Comparison of ENCODE assay signal across 18 cellular contexts in the genomic region with DNA sequence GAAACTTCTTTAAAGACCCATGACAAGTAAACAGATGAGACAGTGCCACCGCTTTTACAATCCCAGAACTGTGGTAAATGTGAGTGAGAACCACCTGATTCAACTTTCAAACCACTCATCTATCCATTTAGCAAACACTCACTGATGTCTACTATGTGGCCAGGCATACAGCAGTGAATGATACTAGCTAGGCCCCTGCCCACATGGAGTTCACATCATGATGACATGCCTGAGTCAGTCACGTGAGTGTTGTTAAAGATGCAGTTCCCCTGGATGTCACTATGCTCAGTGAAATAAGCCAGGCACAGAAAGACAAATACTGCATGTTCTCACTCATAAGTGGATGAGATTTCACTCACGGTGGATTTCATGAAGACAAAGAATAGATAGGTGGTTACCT. TPM values are rescaled to one million over a fixed set of nuclear protein-coding genes. Genes with fewer than 3 reads are reported as not detected.
DNase-seq lines count a peak whose midpoint lies in the region; TF ChIP-seq lines count a peak whose summit lies in the region.
"Had no signal": no experiment of that assay in that cellular context is flagged by ENCODE, and none has a peak within 500 bp of the region (broad histone marks: within the 10 kb centered on the region; RNA-seq: fewer than 3 reads in every experiment).

No MANE protein-coding gene starts in this region.

- no peak overlapping the region for H3K4me3 Mint-ChIP-seq in endodermal cell
- H3K4me3 Mint-ChIP-seq: CD8-positive, alpha-beta memory T cell; mesothelial cell of epicardium had no signal

- no peak overlapping the region for H2BK15ac ChIP-seq in neuronal stem cell (ENCODE audit: low read length)

- no peak overlapping the region for H3K23ac ChIP-seq in neuronal stem cell (ENCODE audit: low read depth, low read length, poor library complexity)

- no peak overlapping the region for H2AFZ ChIP-seq in neuronal stem cell (ENCODE audit: low read length)

- no peak overlapping the region for H2AK5ac ChIP-seq in neuronal stem cell (ENCODE audit: low read depth, low read length)

- H3K4me1 ChIP-seq in endodermal cell (ENCODE audit: control insufficient read depth, insufficient read depth, low read length) = no peaks in the 10 kb centered on the region
- H3K4me1 ChIP-seq in neuronal stem cell (ENCODE audit: control insufficient read depth in 2 of 2, insufficient read depth in 1 of 2, low read depth in 1 of 2, low read length in 2 of 2) = no peaks in the 10 kb centered on the region
- H3K4me1 ChIP-seq: A549 had no signal

- H3K27ac ChIP-seq in endodermal cell (ENCODE audit: low read depth, low read length) (no peak overlapping the region), neuronal stem cell (replicated peaks; ENCODE audit: low read length) (no peak overlapping the region)
- H3K27ac ChIP-seq: A549 had no signal

- peaks cover 11% of the 10 kb centered on the region for H3K4me1 Mint-ChIP-seq in endodermal cell
- H3K4me1 Mint-ChIP-seq: mesothelial cell of epicardium had no signal

- no peak overlapping the region for H3K14ac ChIP-seq in neuronal stem cell (ENCODE audit: low read length)

- H3K27ac Mint-ChIP-seq in endodermal cell = peak overlapping the region; percentile 4
- H3K27ac Mint-ChIP-seq: mesothelial cell of epicardium had no signal

- TF ChIP-seq CTCF in endodermal cell (conservative IDR thresholded peaks at IDR 0.05) = no peak

- no peaks in the 10 kb centered on the region for H3K27me3 Mint-ChIP-seq in endodermal cell (ENCODE audit: insufficient read depth)
- H3K27me3 Mint-ChIP-seq: CD8-positive, alpha-beta memory T cell had no signal

- H2BK12ac ChIP-seq in neuronal stem cell (ENCODE audit: low read length) = no peak overlapping the region

- 88 to 91% methylated on average over 3 of the region's 3 CpGs for WGBS in endodermal cell (ENCODE audit: insufficient coverage in 1 of 2, insufficient read length in 1 of 2), 2 experiments
- WGBS in neuronal stem cell (ENCODE audit: extremely low coverage in 2 of 2, insufficient read length in 2 of 2, insufficient replicate concordance in 1 of 2), 2 donors = no CpG with 5 or more reads among the region's 3 CpGs

- H3K36me3 Mint-ChIP-seq in endodermal cell (ENCODE audit: low read depth) = peaks cover 47% of the 10 kb centered on the region

- no peak overlapping the region for H3K4ac ChIP-seq in neuronal stem cell (ENCODE audit: low read length)

- H3K27me3 ChIP-seq in endodermal cell (ENCODE audit: control insufficient read depth, insufficient read depth, low read length, poor library complexity, severe bottlenecking) (no peaks in the 10 kb centered on the region), neuronal stem cell (ENCODE audit: control insufficient read depth in 3 of 3, insufficient read depth in 3 of 3, low read depth in 1 of 3, low read length in 3 of 3) (no peaks in the 10 kb centered on the region)

- no peak overlapping the region for H3K4me2 ChIP-seq in neuronal stem cell (ENCODE audit: insufficient read depth, low read length, poor library complexity, severe bottlenecking)
- H3K4me2 ChIP-seq: A549 had no signal

- H2BK5ac ChIP-seq in neuronal stem cell (ENCODE audit: low read length) = no peak overlapping the region

- H3K36me3 ChIP-seq in endodermal cell (ENCODE audit: control insufficient read depth, insufficient read depth, low read length) (peaks cover 62% of the 10 kb centered on the region), neuronal stem cell (replicated peaks in 1 of 2; ENCODE audit: control insufficient read depth in 2 of 2, insufficient read depth in 2 of 2, low read length in 2 of 2) (peaks cover 21 to 92% of the 10 kb centered on the region in 2 donors)

- H3K9me3 Mint-ChIP-seq in endodermal cell = no peaks in the 10 kb centered on the region
- H3K9me3 Mint-ChIP-seq: CD8-positive, alpha-beta memory T cell; mesothelial cell of epicardium had no signal

- no peak overlapping the region for H2BK120ac ChIP-seq in neuronal stem cell (ENCODE audit: low read depth, low read length)

- H3K18ac ChIP-seq in neuronal stem cell (ENCODE audit: low read length) = no peak overlapping the region

- H3K79me1 ChIP-seq in neuronal stem cell (ENCODE audit: low read depth, low read length) = no peaks in the 10 kb centered on the region

- no peak overlapping the region for H3K9ac ChIP-seq in endodermal cell (ENCODE audit: extremely low read depth, low read length, poor library complexity, severe bottlenecking)
- no peak overlapping the region for H3K9ac ChIP-seq in neuronal stem cell (ENCODE audit: low read depth, low read length, poor library complexity)

- H3K4me3 ChIP-seq in endodermal cell (ENCODE audit: low read length) = no peak overlapping the region
- no peak overlapping the region for H3K4me3 ChIP-seq in neuronal stem cell (ENCODE audit: low read length in 2 of 2)
- H3K4me3 ChIP-seq: A549 had no signal

- H4K91ac ChIP-seq in neuronal stem cell (ENCODE audit: low read depth, low read length, poor library complexity) = no peak overlapping the region

- H3K9me3 ChIP-seq in endodermal cell (ENCODE audit: control insufficient read depth, low read length) (no peaks in the 10 kb centered on the region), neuronal stem cell (replicated peaks in 1 of 2; ENCODE audit: control insufficient read depth in 2 of 2, insufficient read depth in 1 of 2, low read depth in 1 of 2, low read length in 2 of 2) (peaks cover 0 to 3% of the 10 kb centered on the region in 2 donors)
- H3K9me3 ChIP-seq: A549 had no signal

- no peak overlapping the region for H4K8ac ChIP-seq in neuronal stem cell (ENCODE audit: low read depth, low read length)

- DNase-seq in NCI-H2227 (lab: John Stamatoyannopoulos, UW; ENCODE audit: unreplicated experiment) = peak; percentile 18
- DNase-seq in NCI-H2227 treated with DMSO at 0.1 percent for 48 hours (lab: John Stamatoyannopoulos, UW) = no peak
- peak; percentile 13 to 14 for DNase-seq in stimulated activated CD4-positive, alpha-beta T cell treated with anti-CD3 and anti-CD28 coated beads, Interleukin-15, amount 100 ng/mL, for 48 hours (ENCODE audit: low read depth in 2 of 2)
- no peak for DNase-seq in stimulated activated CD4-positive, alpha-beta T cell treated with anti-CD3 and anti-CD28 coated beads, Interleukin-4, amount 100 ng/mL, for 1 hour
- no peak for DNase-seq in endodermal cell
- DNase-seq in HK-2 (ENCODE audit: unreplicated experiment) = no peak
- no peak for DNase-seq in middle frontal gyrus (ENCODE audit: extremely low spot score, low spot score)
- no peak for DNase-seq in neuronal stem cell (ENCODE audit: low spot score)
- DNase-seq: CD8-positive, alpha-beta memory T cell; foreskin melanocyte; GF-D8; KG1; NCI-H146; NCI-H774; occipital lobe; SHP77 treated with DMSO at 0.1 percent for 48 hours had no signal

RNA-seq across cellular contexts. Expression of gene STX6, which starts 28.4 kb away (rescaled TPM):
- 10 to 100 TPM; 22.4 to 22.8 TPM for total RNA-seq in endodermal cell
- polyA plus RNA-seq in endodermal cell (2013, experiment 1 of 2) = 20.4 TPM
- 20.1 TPM for polyA plus RNA-seq in endodermal cell (2013, experiment 2 of 2)
- polyA plus RNA-seq in neuronal stem cell (2013, experiment 1 of 2) = 15.7 TPM
- 16.0 TPM for polyA plus RNA-seq in neuronal stem cell (2013, experiment 2 of 2)

RNA-seq across cellular contexts. Expression of gene MR1, which starts 39.5 kb away (rescaled TPM):
- under 1 TPM; 0.22 to 0.35 TPM for total RNA-seq in endodermal cell
- polyA plus RNA-seq in endodermal cell (2013, experiment 1 of 2) = 0.32 TPM
- 0.25 TPM for polyA plus RNA-seq in endodermal cell (2013, experiment 2 of 2)
- 0.10 TPM for polyA plus RNA-seq in neuronal stem cell (2013, experiment 1 of 2)
- polyA plus RNA-seq in neuronal stem cell (2013, experiment 2 of 2) = 0.06 TPM

Comparison
In these comparisons a context has a peak if more than half of its experiments do, and no peak if none do; other contexts are left out.
1. DNase-seq: peak in NCI-H2227 (single experiment) and stimulated activated CD4-positive, alpha-beta T cell treated with anti-CD3 and anti-CD28 coated beads, Interleukin-15, amount 100 ng/mL, for 48 hours (2 of 2); none in NCI-H2227 treated with DMSO at 0.1 percent for 48 hours (single experiment), stimulated activated CD4-positive, alpha-beta T cell treated with anti-CD3 and anti-CD28 coated beads, Interleukin-4, amount 100 ng/mL, for 1 hour (single experiment), endodermal cell (single experiment), HK-2 (single experiment), middle frontal gyrus (single experiment) and neuronal stem cell (single experiment).